1 cellular context compared by ENCODE assay signal in genomic region chr10:131899695-131900349, GRCh38.
A peak's percentile ranks its signal among the peaks of the same experiment; 100 is the strongest.
TF ChIP-seq lines count a peak whose summit lies in the region.

No MANE protein-coding gene starts in this region.

TF ChIP-seq in HEK293, 187 proteins besides CTCF, POLR2A, EP300 and RAD21 (continued from another document):
- TF ChIP-seq PRDM10 (tag by site-specific recombination; IDR thresholded peaks at IDR 0.05) = peak; percentile 53; the same call in 1 of the 2 replicates
- TF ChIP-seq YY1 (tag by site-specific recombination; IDR thresholded peaks at IDR 0.05) = no peak
- TF ChIP-seq ZNF561 (tag by site-specific recombination; IDR thresholded peaks at IDR 0.05; ENCODE audit: borderline replicate concordance) = no peak
- TF ChIP-seq ZNF660 (tag by site-specific recombination; IDR thresholded peaks at IDR 0.05) = no peak
- TF ChIP-seq ZBTB11 (tag by site-specific recombination; conservative IDR thresholded peaks at IDR 0.05; ENCODE audit: low read depth) = no peak
- no peak for TF ChIP-seq ZNF18 (tag by site-specific recombination; IDR thresholded peaks at IDR 0.05)
- 0 out of 2 replicates have a peak, but pooled peaks have one; percentile 16 for TF ChIP-seq ZXDB (tag by site-specific recombination; IDR thresholded peaks at IDR 0.05)
- TF ChIP-seq AEBP2 (tag by site-specific recombination; IDR thresholded peaks at IDR 0.05; ENCODE audit: borderline replicate concordance) = no peak
- no peak for TF ChIP-seq KLF8 (tag by site-specific recombination; IDR thresholded peaks at IDR 0.05)
- TF ChIP-seq ZNF555 (tag by site-specific recombination; conservative IDR thresholded peaks at IDR 0.05) = no peak
- TF ChIP-seq IKZF3 (tag by site-specific recombination; IDR thresholded peaks at IDR 0.05) = no peak
- TF ChIP-seq ZNF121 (tag by site-specific recombination; IDR thresholded peaks at IDR 0.05) = no peak
- TF ChIP-seq GLI2 (tag by site-specific recombination; IDR thresholded peaks at IDR 0.05; ENCODE audit: borderline replicate concordance, low read depth) = no peak
- TF ChIP-seq GFI1B (tag by site-specific recombination; IDR thresholded peaks at IDR 0.05) = no peak
- peak; percentile 37; the same call in 1 of the 2 replicates for TF ChIP-seq FEZF1 (tag by site-specific recombination; IDR thresholded peaks at IDR 0.05)
- no peak for TF ChIP-seq ZNF24 (tag by site-specific recombination; IDR thresholded peaks at IDR 0.05)
- TF ChIP-seq ZNF148 (tag by site-specific recombination; IDR thresholded peaks at IDR 0.05; ENCODE audit: borderline replicate concordance) = no peak
